In genomic region chr21:39803393-39803792, GRCh38 we compare ENCODE assay signal across 29 cellular contexts. TPM values are rescaled to one million over a fixed set of nuclear protein-coding genes. Genes with fewer than 3 reads are reported as not detected.
DNase-seq lines count a peak whose midpoint lies in the region; ATAC-seq and TF ChIP-seq lines count a peak whose summit lies in the region.
"Had no signal": no experiment of that assay in that cellular context is flagged by ENCODE, and none has a peak within 500 bp of the region (broad histone marks: within the 10 kb centered on the region; RNA-seq: fewer than 3 reads in every experiment).

No MANE protein-coding gene starts in this region.

- DNase-seq in DMS79 (lab: John Stamatoyannopoulos, UW) (peak; percentile 2), DMS79 treated with DMSO at 0.1 percent for 48 hours (lab: John Stamatoyannopoulos, UW) (no peak), LNCaP clone FGC (ENCODE audit: low read depth) (peak; percentile 54), left lung (no peak)
- DNase-seq: 8988T; ACHN; AML-193; BE2C; C1 segment of cervical spinal cord; Caco-2; Calu3; CD4-positive, alpha-beta memory T cell; CD4-positive, alpha-beta T cell; CD4-positive, CD25-positive, alpha-beta regulatory T cell; CD8-positive, alpha-beta memory T cell; CD8-positive, alpha-beta T cell; COR-L47; DMS 273 treated with DMSO at 0.1 percent for 48 hours; DMS153; DMS53; DND-41; EL had no signal

- H3K36me3 ChIP-seq in left lung: no peaks in the 10 kb centered on the region
- H3K36me3 ChIP-seq: BE2C; BLaER1; BLaER1 treated with 17β-estradiol and CSF1 and Interleukin-3, amounts not matched to agents 10 nM and 100 nM had no signal

- intact Hi-C loops in left lung (cut with DNase I): no loop called here

- no peak for ATAC-seq in left lung
- ATAC-seq: A549; CD8-positive, alpha-beta T cell had no signal

- H3K27ac ChIP-seq in left lung: no peak overlapping the region
- H3K27ac ChIP-seq: 22Rv1; A549; BLaER1; BLaER1 treated with 17β-estradiol and CSF1 and Interleukin-3, amounts not matched to agents 10 nM and 100 nM; C4-2B had no signal

- H3K27me3 ChIP-seq in left lung: no peaks in the 10 kb centered on the region
- H3K27me3 ChIP-seq: BE2C; BLaER1; BLaER1 treated with 17β-estradiol and CSF1 and Interleukin-3, amounts not matched to agents 10 nM and 100 nM had no signal

- H3K9me3 ChIP-seq in left lung: no peaks in the 10 kb centered on the region
- H3K9me3 ChIP-seq: A549, BE2C, BLaER1, Caco-2 had no signal

- H3K4me1 ChIP-seq in left lung: no peaks in the 10 kb centered on the region
- H3K4me1 ChIP-seq: A549; BE2C; BLaER1; BLaER1 treated with 17β-estradiol and CSF1 and Interleukin-3, amounts not matched to agents 10 nM and 100 nM had no signal

- TF ChIP-seq CTCF in LNCaP clone FGC (IDR thresholded peaks at IDR 0.05; ENCODE audit: control insufficient read depth, extremely low read depth, insufficient read depth) (no peak), left lung (IDR thresholded peaks at IDR 0.05) (no peak)

- H3K4me3 ChIP-seq in LNCaP clone FGC (ENCODE audit: low read depth, low read length) (no peak overlapping the region), left lung (no peak overlapping the region)
- H3K4me3 ChIP-seq: A549; BLaER1; BLaER1 treated with 17β-estradiol and CSF1 and Interleukin-3, amounts not matched to agents 10 nM and 100 nM had no signal

RNA-seq across cellular contexts. Expression of gene IGSF5, which starts 58.4 kb away (rescaled TPM):
- not detected for total RNA-seq in left lung
- total RNA-seq: A673; B cell; CD4-positive, alpha-beta memory T cell; CD4-positive, alpha-beta T cell; CD4-positive, CD25-positive, alpha-beta regulatory T cell; CD8-positive, alpha-beta memory T cell; CD8-positive, alpha-beta T cell had no signal

Comparison
In these comparisons a context has a peak if more than half of its experiments do, and no peak if none do; other contexts are left out.
1. DNase-seq: peak in DMS79 (single experiment) and LNCaP clone FGC (single experiment); none in DMS79 treated with DMSO at 0.1 percent for 48 hours (single experiment) and left lung (0 of 2).